ENCODE assay signal across 20 cellular contexts in the genomic region with DNA sequence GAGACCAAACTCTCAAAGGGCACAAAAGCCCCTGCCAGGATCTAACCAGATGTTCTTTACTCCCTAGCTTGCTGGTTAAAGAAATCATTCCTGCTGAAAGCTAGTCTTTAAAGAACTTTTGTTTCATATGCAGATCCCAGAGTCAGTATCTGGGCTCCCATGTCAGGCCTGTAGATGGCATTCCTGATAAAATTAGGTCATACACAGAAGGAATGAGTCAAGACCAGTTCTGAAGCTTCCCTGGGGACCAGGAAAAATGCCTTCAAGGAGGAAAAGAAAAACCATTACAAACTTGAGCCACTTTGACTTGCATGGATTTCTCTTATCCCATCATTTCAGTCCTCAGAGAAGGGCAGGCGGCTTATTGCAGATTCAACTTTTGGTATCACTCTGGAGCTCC. TPM values are rescaled to one million over a fixed set of nuclear protein-coding genes. Genes with fewer than 3 reads are reported as not detected.
DNase-seq lines count a peak whose midpoint lies in the region; ATAC-seq, FAIRE-seq and TF ChIP-seq lines count a peak whose summit lies in the region.
"Had no signal": no experiment of that assay in that cellular context is flagged by ENCODE, and none has a peak within 500 bp of the region (broad histone marks: within the 10 kb centered on the region; RNA-seq: fewer than 3 reads in every experiment).

No MANE protein-coding gene starts in this region.

- H2BK5ac ChIP-seq in H1 (ENCODE audit: low read depth, low read length), result no peak overlapping the region

- H3K36me3 Mint-ChIP-seq in CD4-positive, alpha-beta T cell (ENCODE audit: low read depth), result no peaks in the 10 kb centered on the region

- no peak overlapping the region for H4K91ac ChIP-seq in H1 (replicated peaks; ENCODE audit: insufficient read length, low read length)

- no peak overlapping the region for H3K23ac ChIP-seq in H1 (ENCODE audit: insufficient read length)

- H3K27ac Mint-ChIP-seq in CD4-positive, alpha-beta T cell, result no peak overlapping the region
- H3K27ac Mint-ChIP-seq: activated CD4-positive, alpha-beta T cell treated with anti-CD3 and anti-CD28 coated beads for 36 hours had no signal

- POLR2A ChIA-PET in H1 (lab: Charles Lee; ENCODE audit: partially characterized antibody), result interaction anchor here (0.8 kb wide), 1 partner anchor 11 kb away, joined by 5 read pairs; no protein-coding TSS in a partner anchor
- POLR2A ChIA-PET in CD4-positive, alpha-beta T cell (lab: Charles Lee), result no interaction called here

- H4K5ac ChIP-seq in H1 (ENCODE audit: insufficient read length, low read depth, low read length), result no peak overlapping the region

- H3K18ac ChIP-seq in H1 (ENCODE audit: extremely low read depth, low read length), result no peak overlapping the region

- no peak overlapping the region for H2BK20ac ChIP-seq in H1 (ENCODE audit: low read length)

- no peak for TF ChIP-seq EP300 in H1 (IDR thresholded peaks at IDR 0.05; ENCODE audit: borderline replicate concordance in 1 of 2, low read depth in 2 of 2, low read length in 2 of 2)

- peaks cover 12% of the 10 kb centered on the region; the same call in 1 of the 2 replicates for H3K23me2 ChIP-seq in H1 (ENCODE audit: low read depth, low read length)

- CTCF ChIA-PET in H1 (lab: Charles Lee; ENCODE audit: partially characterized antibody), result interaction anchor here (0.8 to 3.5 kb wide), 17 partner anchors 9 to 518 kb away, joined by 3 to 33 read pairs (median 3); no protein-coding TSS in a partner anchor
- CTCF ChIA-PET in CD4-positive, alpha-beta T cell (lab: Charles Lee), result interaction anchor here (1.6 kb wide), 1 partner anchor 22 kb away, joined by 7 read pairs; no protein-coding TSS in a partner anchor

- intact Hi-C loops in head of caudate nucleus (cut with DNase I) (no loop called here), Right ventricle myocardium superior (cut with DNase I) (no loop called here)
- intact Hi-C loops in CD4-positive, alpha-beta T cell (cut with DNase I, micrococcal nuclease), result no loop called here

- peaks cover 32% of the 10 kb centered on the region for H3K4me1 Mint-ChIP-seq in CD4-positive, alpha-beta T cell (ENCODE audit: low read depth)

- no peaks in the 10 kb centered on the region for H3K79me1 ChIP-seq in H1 (ENCODE audit: low read depth, low read length)

- no peak for TF ChIP-seq POLR2A in H1 (IDR thresholded peaks at IDR 0.05; ENCODE audit: control extremely low read depth in 1 of 2, low read depth in 2 of 2, low read length in 2 of 2)

- H3K4me3 Mint-ChIP-seq in CD4-positive, alpha-beta T cell, result no peak overlapping the region
- H3K4me3 Mint-ChIP-seq: activated CD4-positive, alpha-beta T cell treated with anti-CD3 and anti-CD28 coated beads for 36 hours had no signal

- H2BK120ac ChIP-seq in H1 (replicated peaks; ENCODE audit: low read depth, low read length), result no peak overlapping the region

- H3K36me3 ChIP-seq in H1 (ENCODE audit: control insufficient read depth in 2 of 4, insufficient read depth in 4 of 4, low read length in 3 of 4) (no peaks in the 10 kb centered on the region), osteoblast (ENCODE audit: insufficient read depth, low read length) (no peaks in the 10 kb centered on the region)
- H3K36me3 ChIP-seq: ascending aorta; BLaER1 treated with 17β-estradiol and CSF1 and Interleukin-3, amounts not matched to agents 10 nM and 100 nM; colonic mucosa had no signal

- H3K4me1 ChIP-seq in H1 (replicated peaks in 1 of 4; ENCODE audit: control insufficient read depth in 3 of 4, insufficient read depth in 4 of 4, low read length in 3 of 4) (peaks cover 4 to 26% (median 13%) of the 10 kb centered on the region in 4 experiments), osteoblast (ENCODE audit: insufficient read depth, low read length) (peaks cover 7% of the 10 kb centered on the region)

- no peak overlapping the region for H3K56ac ChIP-seq in H1 (replicated peaks; ENCODE audit: insufficient read length, low read depth, low read length)

- TF ChIP-seq RAD21 in H1 (IDR thresholded peaks at IDR 0.05 in 1 of 2, conservative IDR thresholded peaks at IDR 0.05 in 1 of 2; ENCODE audit: low read depth in 2 of 2, low read length in 2 of 2), result no peak

- H3K9me3 ChIP-seq in H1 (ENCODE audit: insufficient read depth in 2 of 2, low read depth in 1 of 2, low read length in 1 of 2) (no peaks in the 10 kb centered on the region), osteoblast (ENCODE audit: low read depth, low read length) (no peaks in the 10 kb centered on the region)
- H3K9me3 ChIP-seq in CD4-positive, alpha-beta T cell (ENCODE audit: control insufficient read depth, low read length), result no peaks in the 10 kb centered on the region
- H3K9me3 ChIP-seq: ascending aorta, colonic mucosa had no signal

- H3K4me2 ChIP-seq in H1 (ENCODE audit: insufficient read depth in 1 of 2, low read depth in 2 of 2, low read length in 2 of 2) (no peak overlapping the region), osteoblast (ENCODE audit: insufficient read depth, low read length) (no peak overlapping the region)
- H3K4me2 ChIP-seq: BLaER1 treated with 17β-estradiol and CSF1 and Interleukin-3, amounts not matched to agents 10 nM and 100 nM had no signal

- no peak for ATAC-seq in CD4-positive, alpha-beta T cell (ENCODE audit: poor library complexity)
- ATAC-seq in Right ventricle myocardium superior (ENCODE audit: poor library complexity), result no peak
- ATAC-seq: activated CD4-positive, alpha-beta T cell treated with anti-CD3 and anti-CD28 coated beads for 36 hours had no signal

- no peaks in the 10 kb centered on the region for H3K9me3 Mint-ChIP-seq in CD4-positive, alpha-beta T cell

- no peak overlapping the region for H2BK15ac ChIP-seq in H1 (ENCODE audit: low read length)

- no peak overlapping the region for H4K8ac ChIP-seq in H1 (ENCODE audit: extremely low read depth, insufficient read depth, low read length)

- peaks cover 24 to 49% (median 46%) of the 10 kb centered on the region in 4 experiments for H3K27me3 ChIP-seq in H1 (replicated peaks in 1 of 4; ENCODE audit: control insufficient read depth in 3 of 4, extremely low read depth in 1 of 4, insufficient read depth in 3 of 4, low read length in 3 of 4)
- H3K27me3 ChIP-seq in osteoblast (ENCODE audit: insufficient read depth, low read length), result peaks cover 54% of the 10 kb centered on the region
- peaks cover 34% of the 10 kb centered on the region for H3K27me3 ChIP-seq in CD4-positive, alpha-beta T cell (ENCODE audit: control insufficient read depth, insufficient read depth, low read length)

- WGBS in H1 (ENCODE audit: extremely low coverage in 1 of 2, insufficient coverage in 1 of 2, insufficient read length in 1 of 2, insufficient replicate concordance in 2 of 2, low coverage in 1 of 2, low lambda C conversion rate in 2 of 2, missing lambda C conversion rate in 1 of 2), 2 experiments, result 48% methylated on average over 1 of the region's 1 CpG; no CpG with 5 or more reads in 1 of the 2 experiments

- H2BK12ac ChIP-seq in H1 (ENCODE audit: low read depth, low read length), result no peak overlapping the region

- H3K27me3 Mint-ChIP-seq in CD4-positive, alpha-beta T cell, result peaks cover 47% of the 10 kb centered on the region

- H2AFZ ChIP-seq in H1 (ENCODE audit: low read length) (no peak overlapping the region), osteoblast (ENCODE audit: low read length) (no peak overlapping the region)

- no peaks in the 10 kb centered on the region for H3K79me2 ChIP-seq in H1 (ENCODE audit: control insufficient read depth in 1 of 2, insufficient read depth in 2 of 2, low read length in 2 of 2)
- H3K79me2 ChIP-seq in osteoblast (ENCODE audit: insufficient read depth, low read length), result no peaks in the 10 kb centered on the region

- FAIRE-seq in H1 (lab: Jason Lieb, UNC), result peak; percentile 73
- FAIRE-seq: keratinocyte had no signal

- DNase-seq in EL (peak; percentile 58), LHCN-M2 (ENCODE audit: low read depth) (peak; percentile 77), H1 (ENCODE audit: low read depth in 1 of 2, low spot score in 2 of 2) (no peak), osteoblast (ENCODE audit: insufficient read length, low spot score, missing footprints) (peak; percentile 91), head of caudate nucleus (no peak), NOMO-1 treated with dmso at 0.1 percent for 144 hours (lab: John Stamatoyannopoulos, UW; ENCODE audit: unreplicated experiment) (no peak), Right ventricle myocardium superior (no peak)
- DNase-seq in CD4-positive, alpha-beta T cell, result no peak
- DNase-seq: activated CD4-positive, alpha-beta T cell treated with anti-CD3 and anti-CD28 coated beads for 36 hours; activated naive CD4-positive, alpha-beta T cell; colonic mucosa; DMS153; glutamatergic neuron; KBM-7; SIG-M5; T-helper 9 cell had no signal

- H3K9ac ChIP-seq in H1 (replicated peaks in 1 of 4; ENCODE audit: extremely low read depth in 1 of 4, low read depth in 3 of 4, low read length in 3 of 4), result no peak overlapping the region
- H3K9ac ChIP-seq: BLaER1 treated with 17β-estradiol and CSF1 and Interleukin-3, amounts not matched to agents 10 nM and 100 nM had no signal

- no peak overlapping the region for H2AK5ac ChIP-seq in H1 (ENCODE audit: low read depth, low read length)

- H3K4me3 ChIP-seq in H1 (ENCODE audit: extremely low read depth in 1 of 4, insufficient read depth in 2 of 4, low read depth in 3 of 4, low read length in 4 of 4) (no peak overlapping the region), osteoblast (ENCODE audit: insufficient read depth, low read length) (no peak overlapping the region)
- H3K4me3 ChIP-seq: ascending aorta; BLaER1 treated with 17β-estradiol and CSF1 and Interleukin-3, amounts not matched to agents 10 nM and 100 nM; colonic mucosa had no signal

- no peak overlapping the region for H3K14ac ChIP-seq in H1 (ENCODE audit: insufficient read length)

- H3K27ac ChIP-seq in H1 (ENCODE audit: low read depth, low read length) (no peak overlapping the region), osteoblast (ENCODE audit: low read depth, low read length) (no peak overlapping the region)
- no peak overlapping the region for H3K27ac ChIP-seq in CD4-positive, alpha-beta T cell (ENCODE audit: low read depth, low read length)
- H3K27ac ChIP-seq: ascending aorta; BLaER1 treated with 17β-estradiol and CSF1 and Interleukin-3, amounts not matched to agents 10 nM and 100 nM; colonic mucosa had no signal

- no peak overlapping the region for H3K4ac ChIP-seq in H1 (replicated peaks; ENCODE audit: insufficient read length, low read depth, low read length)

- no peak for TF ChIP-seq CTCF in H1 (IDR thresholded peaks at IDR 0.05; ENCODE audit: control extremely low read depth in 1 of 3, insufficient read depth in 1 of 3, low read depth in 1 of 3, low read length in 3 of 3)
- TF ChIP-seq CTCF in osteoblast (IDR thresholded peaks at IDR 0.05; ENCODE audit: extremely low read depth, low read depth, low read length), result no peak
- no peak for TF ChIP-seq CTCF in CD4-positive, alpha-beta T cell (IDR thresholded peaks at IDR 0.05)

- H4K20me1 ChIP-seq in H1 (replicated peaks in 1 of 2; ENCODE audit: control insufficient read depth in 1 of 2, insufficient read depth in 2 of 2, low read length in 2 of 2) (peaks cover 6 to 7% of the 10 kb centered on the region in 2 experiments), osteoblast (ENCODE audit: insufficient read depth, low read length) (peaks cover 5% of the 10 kb centered on the region)

RNA-seq across cellular contexts. Expression of gene DBX1, which starts 5.9 kb away (rescaled TPM):
- total RNA-seq in LHCN-M2 (2014; rRNA removed), result not detected in 2 replicates
- not detected for polyA plus RNA-seq in LHCN-M2 (2012)
- total RNA-seq in H1 (2021; fragmentation: NEBNext Ultra II Directional; extraction: Animal tissue kit (Norgen Biotek cat#: 25700)), result not detected in 2 replicates
- polyA plus RNA-seq in H1 (2011; rRNA removed), result 0.05 TPM in 1 of 2 replicates, not detected in the other
- 0.09 TPM for polyA plus RNA-seq in H1 (2011; cell fraction: cytosol; rRNA removed)
- polyA plus RNA-seq in H1 (2011; cell fraction: nucleus; rRNA removed), result not detected
- 0.19 TPM in 1 of 4 replicates, not detected in the others for polyA plus RNA-seq in H1 (2012, experiment 1 of 2)
- polyA plus RNA-seq in H1 (2012, experiment 2 of 2), result not detected
- polyA plus RNA-seq in H1 (2013, experiment 1 of 2), result 0.04 TPM
- polyA plus RNA-seq in H1 (2013, experiment 2 of 2), result not detected
- not detected in 2 replicates for polyA minus RNA-seq in H1 (2011; rRNA and poly(A)+ RNA removed)
- not detected for polyA minus RNA-seq in H1 (2011; cell fraction: cytosol; rRNA and poly(A)+ RNA removed)
- polyA minus RNA-seq in H1 (2011; cell fraction: nucleus; rRNA and poly(A)+ RNA removed), result not detected
- not detected in 2 replicates for total RNA-seq in osteoblast
- under 1 TPM; 0.17 to 0.19 TPM for total RNA-seq in CD4-positive, alpha-beta T cell
- total RNA-seq in Right ventricle myocardium superior, result not detected
- total RNA-seq: activated CD4-positive, alpha-beta T cell treated with anti-CD3 and anti-CD28 coated beads for 36 hours; ascending aorta; colonic mucosa; epithelial cell of proximal tubule had no signal
- polyA plus RNA-seq: keratinocyte had no signal

Comparison
In these comparisons a context has a peak if more than half of its experiments do, and no peak if none do; other contexts are left out.
1. DNase-seq: peak in EL (single experiment), LHCN-M2 (single experiment) and osteoblast (single experiment); none in H1 (0 of 2), head of caudate nucleus (0 of 42), NOMO-1 treated with dmso at 0.1 percent for 144 hours (single experiment), CD4-positive, alpha-beta T cell (0 of 10) and Right ventricle myocardium superior (single experiment).